In genomic region chr19:46423194-46423593, GRCh38 we compare ENCODE assay signal across 25 cellular contexts. TPM values are rescaled to one million over a fixed set of nuclear protein-coding genes. Genes with fewer than 3 reads are reported as not detected.
"Had no signal": no experiment of that assay in that cellular context is flagged by ENCODE, and none has a peak within 500 bp of the region (broad histone marks: within the 10 kb centered on the region; RNA-seq: fewer than 3 reads in every experiment).

No MANE protein-coding gene starts in this region.

- FAIRE-seq: bronchial epithelial cell had no signal

- H3K27ac ChIP-seq: SK-N-MC, VCaP had no signal

- H3K4me3 ChIP-seq: SK-N-MC had no signal

- DNase-seq: activated CD4-positive, alpha-beta memory T cell treated with anti-CD3 and anti-CD28 coated beads, Interleukin-2, amount 10 ng/mL, durations not matched to agents 7 days and 5 days; activated CD4-positive, alpha-beta T cell treated with anti-CD3 and anti-CD28 coated beads, Interleukin-2, amount 10 ng/mL, durations not matched to agents 7 days and 5 days; activated CD4-positive, CD25-positive, alpha-beta regulatory T cell; activated gamma-delta T cell treated with Interleukin-2 at 50 U/mL for 16 hours; activated naive CD4-positive, alpha-beta T cell treated with anti-CD3 and anti-CD28 coated beads, Interleukin-2, amount 10 ng/mL, durations not matched to agents 7 days and 5 days; activated naive CD8-positive, alpha-beta T cell treated with anti-CD3 and anti-CD28 coated beads for 36 hours; activated T-cell treated with anti-CD3 and anti-CD28 coated beads for 4 hours; activated T-cell treated with anti-CD3 and anti-CD28 coated beads, Interleukin-2, amount 50 U/mL, for 72 hours; anterior cingulate cortex; Karpas-422; MM.1S; NCI-H1105; NCI-H1436; NCI-H1694 treated with DMSO at 0.1 percent for 48 hours; NCI-H2029 treated with DMSO at 0.1 percent for 48 hours; NCI-H510A treated with DMSO at 0.1 percent for 48 hours; RPMI8226; T-helper 1 cell had no signal

RNA-seq across cellular contexts. Expression of gene PNMA8C, which starts 5.5 kb away (rescaled TPM):
- total RNA-seq: activated CD4-positive, alpha-beta memory T cell treated with anti-CD3 and anti-CD28 coated beads, Interleukin-2, amount 10 ng/mL, durations not matched to agents 7 days and 5 days; activated CD4-positive, alpha-beta T cell treated with anti-CD3 and anti-CD28 coated beads, Interleukin-2, amount 10 ng/mL, durations not matched to agents 7 days and 5 days; activated CD8-positive, alpha-beta memory T cell treated with anti-CD3 and anti-CD28 coated beads for 36 hours; activated naive CD8-positive, alpha-beta T cell treated with anti-CD3 and anti-CD28 coated beads for 36 hours; activated T-cell treated with anti-CD3 and anti-CD28 coated beads, Interleukin-2, amount 50 U/mL, for 72 hours; activated T-helper 2 cell treated with anti-CD3 and anti-CD28 coated beads, Interferon-gamma antibody, Interleukin-2, Interleukin-4, amounts not matched to agents 10 μg/mL and 5 μg/mL and 100 μg/mL, durations not matched to agents 14 hours and 24 hours and 36 hours; bronchial epithelial cell; Right ventricle myocardium inferior; T-helper 2 cell treated with Interferon-gamma antibody and Interleukin-4, amounts not matched to agents 100 ng/mL and 5 ng/mL, for 36 hours had no signal

RNA-seq across cellular contexts. Expression of gene CCDC8, which starts 9.8 kb away (rescaled TPM):
- total RNA-seq: activated CD4-positive, alpha-beta memory T cell treated with anti-CD3 and anti-CD28 coated beads, Interleukin-2, amount 10 ng/mL, durations not matched to agents 7 days and 5 days; activated CD4-positive, alpha-beta T cell treated with anti-CD3 and anti-CD28 coated beads, Interleukin-2, amount 10 ng/mL, durations not matched to agents 7 days and 5 days; activated CD8-positive, alpha-beta memory T cell treated with anti-CD3 and anti-CD28 coated beads for 36 hours; activated T-cell treated with anti-CD3 and anti-CD28 coated beads, Interleukin-2, amount 50 U/mL, for 72 hours; activated T-helper 2 cell treated with anti-CD3 and anti-CD28 coated beads, Interferon-gamma antibody, Interleukin-2, Interleukin-4, amounts not matched to agents 10 μg/mL and 5 μg/mL and 100 μg/mL, durations not matched to agents 14 hours and 24 hours and 36 hours; T-helper 2 cell treated with Interferon-gamma antibody and Interleukin-4, amounts not matched to agents 100 ng/mL and 5 ng/mL, for 36 hours had no signal

RNA-seq across cellular contexts. Expression of gene PNMA8A, which starts 48.2 kb away (rescaled TPM):
- total RNA-seq: activated CD4-positive, alpha-beta memory T cell treated with anti-CD3 and anti-CD28 coated beads, Interleukin-2, amount 10 ng/mL, durations not matched to agents 7 days and 5 days; activated CD4-positive, alpha-beta T cell treated with anti-CD3 and anti-CD28 coated beads, Interleukin-2, amount 10 ng/mL, durations not matched to agents 7 days and 5 days; activated T-helper 2 cell treated with anti-CD3 and anti-CD28 coated beads, Interferon-gamma antibody, Interleukin-2, Interleukin-4, amounts not matched to agents 10 μg/mL and 5 μg/mL and 100 μg/mL, durations not matched to agents 14 hours and 24 hours and 36 hours; T-helper 2 cell treated with Interferon-gamma antibody and Interleukin-4, amounts not matched to agents 100 ng/mL and 5 ng/mL, for 36 hours had no signal
